Comparison of ENCODE assay signal across 1 cellular context in genomic region chr1:36759355-36759754, GRCh38.
TF ChIP-seq lines count a peak whose summit lies in the region.

No MANE protein-coding gene starts in this region.

TF ChIP-seq in GM23338, 12 proteins besides CTCF, POLR2A, EP300 and RAD21 (continued from another document):
- TF ChIP-seq, protein P1, sequence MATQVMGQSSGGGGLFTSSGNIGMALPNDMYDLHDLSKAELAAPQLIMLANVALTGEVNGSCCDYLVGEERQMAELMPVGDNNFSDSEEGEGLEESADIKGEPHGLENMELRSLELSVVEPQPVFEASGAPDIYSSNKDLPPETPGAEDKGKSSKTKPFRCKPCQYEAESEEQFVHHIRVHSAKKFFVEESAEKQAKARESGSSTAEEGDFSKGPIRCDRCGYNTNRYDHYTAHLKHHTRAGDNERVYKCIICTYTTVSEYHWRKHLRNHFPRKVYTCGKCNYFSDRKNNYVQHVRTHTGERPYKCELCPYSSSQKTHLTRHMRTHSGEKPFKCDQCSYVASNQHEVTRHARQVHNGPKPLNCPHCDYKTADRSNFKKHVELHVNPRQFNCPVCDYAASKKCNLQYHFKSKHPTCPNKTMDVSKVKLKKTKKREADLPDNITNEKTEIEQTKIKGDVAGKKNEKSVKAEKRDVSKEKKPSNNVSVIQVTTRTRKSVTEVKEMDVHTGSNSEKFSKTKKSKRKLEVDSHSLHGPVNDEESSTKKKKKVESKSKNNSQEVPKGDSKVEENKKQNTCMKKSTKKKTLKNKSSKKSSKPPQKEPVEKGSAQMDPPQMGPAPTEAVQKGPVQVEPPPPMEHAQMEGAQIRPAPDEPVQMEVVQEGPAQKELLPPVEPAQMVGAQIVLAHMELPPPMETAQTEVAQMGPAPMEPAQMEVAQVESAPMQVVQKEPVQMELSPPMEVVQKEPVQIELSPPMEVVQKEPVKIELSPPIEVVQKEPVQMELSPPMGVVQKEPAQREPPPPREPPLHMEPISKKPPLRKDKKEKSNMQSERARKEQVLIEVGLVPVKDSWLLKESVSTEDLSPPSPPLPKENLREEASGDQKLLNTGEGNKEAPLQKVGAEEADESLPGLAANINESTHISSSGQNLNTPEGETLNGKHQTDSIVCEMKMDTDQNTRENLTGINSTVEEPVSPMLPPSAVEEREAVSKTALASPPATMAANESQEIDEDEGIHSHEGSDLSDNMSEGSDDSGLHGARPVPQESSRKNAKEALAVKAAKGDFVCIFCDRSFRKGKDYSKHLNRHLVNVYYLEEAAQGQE (IDR thresholded peaks at IDR 0.05; ENCODE audit: unreplicated experiment): no peak
- TF ChIP-seq ZNF462 (CRISPR knock-in tag; IDR thresholded peaks at IDR 0.05) (no peak), NANOG (IDR thresholded peaks at IDR 0.05; ENCODE audit: borderline replicate concordance) (no peak), POLR2AphosphoS5 (IDR thresholded peaks at IDR 0.05; ENCODE audit: low read depth) (no peak)
